Comparison of ENCODE assay signal across 18 cellular contexts in the genomic region with DNA sequence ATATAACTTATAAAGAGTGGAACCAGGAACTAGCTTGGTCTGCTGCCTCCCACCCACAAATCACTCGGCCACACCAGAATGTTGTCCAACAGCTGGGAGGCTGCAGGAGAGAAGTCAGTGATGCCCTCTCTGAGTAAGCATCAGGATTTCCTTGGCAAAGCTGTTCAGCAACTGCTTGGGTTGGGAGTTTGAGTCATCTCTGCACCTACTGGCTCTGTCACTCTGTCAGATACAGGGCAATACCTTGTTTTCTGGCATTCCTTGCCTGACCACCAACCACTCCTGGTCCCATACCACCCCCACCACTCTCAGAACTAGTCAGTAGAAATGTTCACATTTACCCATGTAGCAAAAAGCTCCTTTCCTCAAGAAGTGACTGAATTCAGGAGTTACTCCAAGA. TPM values are rescaled to one million over a fixed set of nuclear protein-coding genes. Genes with fewer than 3 reads are reported as not detected.
DNase-seq lines count a peak whose midpoint lies in the region; ATAC-seq, FAIRE-seq and TF ChIP-seq lines count a peak whose summit lies in the region.
"Had no signal": no experiment of that assay in that cellular context is flagged by ENCODE, and none has a peak within 500 bp of the region (broad histone marks: within the 10 kb centered on the region; RNA-seq: fewer than 3 reads in every experiment).

No MANE protein-coding gene starts in this region.

- H3K36me3 Mint-ChIP-seq in activated T-helper 17 cell treated with anti-CD3 and anti-CD28 coated beads, Interleukin-2, amount 50 U/mL, for 72 hours (ENCODE audit: low read depth), result no peaks in the 10 kb centered on the region
- H3K36me3 Mint-ChIP-seq in chondrocyte (ENCODE audit: low read depth), result no peaks in the 10 kb centered on the region
- H3K36me3 Mint-ChIP-seq: type B pancreatic cell had no signal

- H3K4me3 Mint-ChIP-seq in activated T-helper 17 cell treated with anti-CD3 and anti-CD28 coated beads, Interleukin-2, amount 50 U/mL, for 72 hours, result no peak overlapping the region
- no peak overlapping the region for H3K4me3 Mint-ChIP-seq in chondrocyte (ENCODE audit: unreplicated experiment)
- H3K4me3 Mint-ChIP-seq: B cell, type B pancreatic cell had no signal

- no peak for TF ChIP-seq POLR2A in GM12892 (IDR thresholded peaks at IDR 0.05; ENCODE audit: low read depth, low read length)

- H3K27ac Mint-ChIP-seq in activated T-helper 17 cell treated with anti-CD3 and anti-CD28 coated beads, Interleukin-2, amount 50 U/mL, for 72 hours, result peak overlapping the region; percentile 50
- no peak overlapping the region for H3K27ac Mint-ChIP-seq in chondrocyte (ENCODE audit: unreplicated experiment)
- H3K27ac Mint-ChIP-seq: B cell, progenitor cell of endocrine pancreas, type B pancreatic cell had no signal

- peak; percentile 94 for ATAC-seq in activated T-helper 17 cell treated with anti-CD3 and anti-CD28 coated beads, Interleukin-2, amount 50 U/mL, for 72 hours (replicated peaks)
- no peak for ATAC-seq in HG02884 (IDR thresholded peaks at IDR 0.05; ENCODE audit: unreplicated experiment)
- ATAC-seq in left lobe of liver, result no peak
- ATAC-seq: left lung had no signal

- no peaks in the 10 kb centered on the region for H3K27me3 Mint-ChIP-seq in activated T-helper 17 cell treated with anti-CD3 and anti-CD28 coated beads, Interleukin-2, amount 50 U/mL, for 72 hours
- H3K27me3 Mint-ChIP-seq in chondrocyte (ENCODE audit: low read depth), result no peaks in the 10 kb centered on the region
- H3K27me3 Mint-ChIP-seq: progenitor cell of endocrine pancreas, type B pancreatic cell had no signal

- peak; percentile 82 for FAIRE-seq in GM12892 (lab: Jason Lieb, UNC)

- no peaks in the 10 kb centered on the region for H3K9me3 Mint-ChIP-seq in activated T-helper 17 cell treated with anti-CD3 and anti-CD28 coated beads, Interleukin-2, amount 50 U/mL, for 72 hours
- peaks cover 6% of the 10 kb centered on the region for H3K9me3 Mint-ChIP-seq in chondrocyte (ENCODE audit: low read depth)
- H3K9me3 Mint-ChIP-seq: type B pancreatic cell had no signal

- no peak for TF ChIP-seq CTCF in chondrocyte (IDR thresholded peaks at IDR 0.05)

- H3K4me1 Mint-ChIP-seq in activated T-helper 17 cell treated with anti-CD3 and anti-CD28 coated beads, Interleukin-2, amount 50 U/mL, for 72 hours, result peaks cover 5% of the 10 kb centered on the region
- no peaks in the 10 kb centered on the region for H3K4me1 Mint-ChIP-seq in chondrocyte (ENCODE audit: low read depth)
- H3K4me1 Mint-ChIP-seq: B cell had no signal

- DNase-seq in A172 (ENCODE audit: low spot score) (peak; percentile 4), GM12892 (ENCODE audit: insufficient read length) (no peak), myocyte (ENCODE audit: low read depth) (peak; percentile 66), left lobe of liver (ENCODE audit: low spot score) (no peak), chondrocyte (ENCODE audit: low spot score) (no peak)
- DNase-seq: cortex of kidney, DMS 273 treated with DMSO at 0.1 percent for 48 hours, left lung, MM.1S, NCI-H187 treated with DMSO at 0.1 percent for 48 hours, NCI-H524 had no signal

RNA-seq across cellular contexts. Expression of gene GCNT4, which starts 36.8 kb away (rescaled TPM):
- total RNA-seq in A172 (2014; rRNA removed; shearing (Covaris generic)), result 0.05 and 0.19 TPM in 2 replicates
- polyA plus RNA-seq in GM12892 (2012; ENCODE audit: missing spikeins), result 0.11 TPM
- total RNA-seq in activated T-helper 17 cell treated with anti-CD3 and anti-CD28 coated beads, Interleukin-2, amount 50 U/mL, for 72 hours, result 1 to 10 TPM in 1 of 2 donors, under 1 TPM in 1; 0.91 to 3.9 TPM
- total RNA-seq in myocyte (0.35 and 0.47 TPM in 2 replicates), left lobe of liver (0.25 TPM), chondrocyte (0.65 to 2.6 TPM (median 2.6 TPM) in 3 replicates)
- polyA plus RNA-seq in myocyte (2012), result 0.06 TPM
- total RNA-seq: B cell, HT-29, OCI-LY7 had no signal

Comparison
In these comparisons a context has a peak if more than half of its experiments do, and no peak if none do; other contexts are left out.
1. DNase-seq: peak in A172 (single experiment) and myocyte (single experiment); none in GM12892 (single experiment), left lobe of liver (single experiment) and chondrocyte (single experiment).